Comparison of ENCODE assay signal across 8 cellular contexts in genomic region chr11:76807206-76807875, GRCh38. TPM values are rescaled to one million over a fixed set of nuclear protein-coding genes. Genes with fewer than 3 reads are reported as not detected.
DNase-seq lines count a peak whose midpoint lies in the region; ATAC-seq and TF ChIP-seq lines count a peak whose summit lies in the region.

No MANE protein-coding gene starts in this region.

- DNase-seq in H7 (peak; percentile 84), NCI-H510A treated with DMSO at 0.1 percent for 48 hours (lab: John Stamatoyannopoulos, UW) (peak; percentile 77), colonic mucosa (peak; percentile 90)
- peak; percentile 91 for DNase-seq in activated CD4-positive, alpha-beta T cell treated with anti-CD3 and anti-CD28 coated beads for 36 hours
- peak; percentile 71 to 88 for DNase-seq in stimulated activated CD4-positive, alpha-beta T cell treated with anti-CD3 and anti-CD28 coated beads, Interleukin-4, amount 100 ng/mL, for 48 hours (ENCODE audit: low read depth in 2 of 2)

- intact Hi-C loops in activated CD4-positive, alpha-beta T cell treated with anti-CD3 and anti-CD28 coated beads for 36 hours (cut with DNase I, micrococcal nuclease), result loop anchor here in 1 of 2 experiments (1.0 kb wide), 1 partner anchor 239 kb away; no protein-coding TSS in a partner anchor
- intact Hi-C loops in colonic mucosa (cut with DNase I), result loop anchor here (5.0 kb wide), 1 partner anchor 235 kb away; no protein-coding TSS in a partner anchor

- peak; percentile 81 to 86 for TF ChIP-seq RAD21 in liver (IDR thresholded peaks at IDR 0.05)

- peaks cover 31% of the 10 kb centered on the region for H3K4me1 Mint-ChIP-seq in activated CD4-positive, alpha-beta T cell treated with anti-CD3 and anti-CD28 coated beads for 36 hours

- peak; percentile 68 for TF ChIP-seq CTCF in colonic mucosa (IDR thresholded peaks at IDR 0.05)
- peak; percentile 64 for TF ChIP-seq CTCF in liver (IDR thresholded peaks at IDR 0.05; ENCODE audit: low read depth, low read length, missing input control)

- no peaks in the 10 kb centered on the region for H3K9me3 Mint-ChIP-seq in activated CD4-positive, alpha-beta T cell treated with anti-CD3 and anti-CD28 coated beads for 36 hours (ENCODE audit: low read depth)

- no peaks in the 10 kb centered on the region for H3K36me3 Mint-ChIP-seq in activated CD4-positive, alpha-beta T cell treated with anti-CD3 and anti-CD28 coated beads for 36 hours (ENCODE audit: low read depth)

- 13% methylated on average over 19 of the region's 19 CpGs for WGBS in liver

- H3K36me3 ChIP-seq in BLaER1 treated with 17β-estradiol and CSF1 and Interleukin-3, amounts not matched to agents 10 nM and 100 nM, result no peaks in the 10 kb centered on the region
- H3K36me3 ChIP-seq in H7 (replicated peaks; ENCODE audit: control insufficient read depth, insufficient read depth, low read length) (no peaks in the 10 kb centered on the region), colonic mucosa (no peaks in the 10 kb centered on the region), liver (ENCODE audit: control insufficient read depth in 4 of 4, insufficient read depth in 3 of 4, low read depth in 1 of 4, low read length in 3 of 4) (no peaks in the 10 kb centered on the region)

- no peak overlapping the region for H3K9ac ChIP-seq in BLaER1 treated with 17β-estradiol and CSF1 and Interleukin-3, amounts not matched to agents 10 nM and 100 nM
- H3K9ac ChIP-seq in colonic mucosa (ENCODE audit: low read depth in 2 of 2, low read length in 2 of 2) (no peak overlapping the region), liver (ENCODE audit: low read depth in 1 of 2, low read length in 2 of 2) (peak overlapping the region in 1 of 2 donors; percentile 42)

- H3K27me3 ChIP-seq in BLaER1 treated with 17β-estradiol and CSF1 and Interleukin-3, amounts not matched to agents 10 nM and 100 nM, result no peaks in the 10 kb centered on the region; a peak in 1 of 22 replicates
- H3K27me3 ChIP-seq in H7 (ENCODE audit: control insufficient read depth, insufficient read depth, low read length), result no peaks in the 10 kb centered on the region
- no peaks in the 10 kb centered on the region for H3K27me3 ChIP-seq in colonic mucosa
- H3K27me3 ChIP-seq in liver (ENCODE audit: control insufficient read depth in 4 of 4, insufficient read depth in 4 of 4, low read length in 3 of 4), result no peaks in the 10 kb centered on the region

- H3K9me3 ChIP-seq in BLaER1 treated with 17β-estradiol and CSF1 and Interleukin-3, amounts not matched to agents 10 nM and 100 nM (replicated peaks in 1 of 11), result 0 out of 22 replicates have a peak, but pooled peaks cover 0 to 3% (median 0%) of the 10 kb centered on the region in 11 experiments
- H3K9me3 ChIP-seq in colonic mucosa (no peaks in the 10 kb centered on the region), liver (ENCODE audit: control insufficient read depth in 4 of 4, low read length in 3 of 4) (no peaks in the 10 kb centered on the region)

- no peak overlapping the region for H3K4me3 Mint-ChIP-seq in activated CD4-positive, alpha-beta T cell treated with anti-CD3 and anti-CD28 coated beads for 36 hours

- peaks cover 12% of the 10 kb centered on the region for H3K27me3 Mint-ChIP-seq in activated CD4-positive, alpha-beta T cell treated with anti-CD3 and anti-CD28 coated beads for 36 hours

- H3K27ac ChIP-seq in BLaER1 treated with 17β-estradiol and CSF1 and Interleukin-3, amounts not matched to agents 10 nM and 100 nM, result no peak overlapping the region
- no peak overlapping the region for H3K27ac ChIP-seq in colonic mucosa
- peak overlapping the region in 1 of 2 donors; percentile 55 for H3K27ac ChIP-seq in liver (ENCODE audit: low read depth in 1 of 2, low read length in 2 of 2)

- peak; percentile 21 for ATAC-seq in activated CD4-positive, alpha-beta T cell treated with anti-CD3 and anti-CD28 coated beads for 36 hours
- ATAC-seq in HG03280 (IDR thresholded peaks at IDR 0.05; ENCODE audit: unreplicated experiment), result no peak

- POLR2A ChIA-PET in activated CD4-positive, alpha-beta T cell treated with anti-CD3 and anti-CD28 coated beads for 36 hours (lab: Charles Lee), result no interaction called here

- peak overlapping the region in 6 of 11 experiments; percentile 12 to 56 (median 27); a peak in 6 of 22 replicates for H3K4me2 ChIP-seq in BLaER1 treated with 17β-estradiol and CSF1 and Interleukin-3, amounts not matched to agents 10 nM and 100 nM

- CTCF ChIA-PET in activated CD4-positive, alpha-beta T cell treated with anti-CD3 and anti-CD28 coated beads for 36 hours (lab: Charles Lee), result interaction anchor here (0.6 to 7.2 kb wide), 7 partner anchors 9 to 112 kb away, joined by 3 to 100 read pairs (median 3); no protein-coding TSS in a partner anchor

- H4K20me1 ChIP-seq in BLaER1 treated with 17β-estradiol and CSF1 and Interleukin-3, amounts not matched to agents 10 nM and 100 nM, result peaks cover 0 to 4% (median 0%) of the 10 kb centered on the region in 11 experiments; a peak in 1 of 22 replicates

- H3K4me1 ChIP-seq in BLaER1 treated with 17β-estradiol and CSF1 and Interleukin-3, amounts not matched to agents 10 nM and 100 nM, result peaks cover 7 to 29% (median 19%) of the 10 kb centered on the region in 10 experiments; a peak in 16 of 20 replicates
- H3K4me1 ChIP-seq in colonic mucosa, result no peaks in the 10 kb centered on the region
- peaks cover 0 to 30% (median 18%) of the 10 kb centered on the region in 4 donors for H3K4me1 ChIP-seq in liver (ENCODE audit: control insufficient read depth in 4 of 4, insufficient read depth in 4 of 4, low read length in 3 of 4)

- no peak overlapping the region for H3K27ac Mint-ChIP-seq in activated CD4-positive, alpha-beta T cell treated with anti-CD3 and anti-CD28 coated beads for 36 hours

- no peak overlapping the region for H3K4me3 ChIP-seq in BLaER1 treated with 17β-estradiol and CSF1 and Interleukin-3, amounts not matched to agents 10 nM and 100 nM
- H3K4me3 ChIP-seq in H7 (ENCODE audit: insufficient read depth, low read depth, low read length), result no peak overlapping the region
- H3K4me3 ChIP-seq in colonic mucosa, result no peak overlapping the region
- H3K4me3 ChIP-seq in liver (ENCODE audit: low read depth in 1 of 3, low read length in 3 of 3), result no peak overlapping the region

TF ChIP-seq in liver, 16 proteins besides CTCF, POLR2A, EP300 and RAD21:
- TF ChIP-seq RXRA (IDR thresholded peaks at IDR 0.05) (peak; percentile 10 to 29), NR2F2 (IDR thresholded peaks at IDR 0.05) (no peak), YY1 (IDR thresholded peaks at IDR 0.05) (peak; percentile 86), HNF4A (conservative IDR thresholded peaks at IDR 0.05) (peak in 1 of 2 donors; percentile 6)

RNA-seq across cellular contexts. Expression of gene TSKU, which starts 24.2 kb away (rescaled TPM):
- total RNA-seq in H7 (2014; rRNA removed; shearing (Covaris generic)), result 53.3 and 68.8 TPM in 2 replicates
- 1 to 10 TPM; 8.0 to 8.3 TPM for total RNA-seq in activated CD4-positive, alpha-beta T cell treated with anti-CD3 and anti-CD28 coated beads for 36 hours
- total RNA-seq in colonic mucosa (10 to 100 TPM; 39.6 to 41.3 TPM), liver (10 to 100 TPM in 1 of 2 donors, 1 to 10 TPM in 1; 3.3 to 33.7 TPM)
- polyA plus RNA-seq in liver, result 100 to 1,000 TPM in 1 of 2 donors, 10 to 100 TPM in 1; 58.3 to 492 TPM

RNA-seq across cellular contexts. Expression of gene ACER3, which starts 53.4 kb away (rescaled TPM):
- total RNA-seq in H7 (2014; rRNA removed; shearing (Covaris generic)), result 6.3 and 8.1 TPM in 2 replicates
- 10 to 100 TPM in 1 of 2 experiments, 1 to 10 TPM in 1; 8.9 to 10.3 TPM for total RNA-seq in activated CD4-positive, alpha-beta T cell treated with anti-CD3 and anti-CD28 coated beads for 36 hours
- total RNA-seq in colonic mucosa (10 to 100 TPM; 25.0 to 36.4 TPM), liver (1 to 10 TPM; 3.9 to 5.9 TPM)
- polyA plus RNA-seq in liver, result 1 to 10 TPM; 1.9 to 4.5 TPM
